In the genomic region with DNA sequence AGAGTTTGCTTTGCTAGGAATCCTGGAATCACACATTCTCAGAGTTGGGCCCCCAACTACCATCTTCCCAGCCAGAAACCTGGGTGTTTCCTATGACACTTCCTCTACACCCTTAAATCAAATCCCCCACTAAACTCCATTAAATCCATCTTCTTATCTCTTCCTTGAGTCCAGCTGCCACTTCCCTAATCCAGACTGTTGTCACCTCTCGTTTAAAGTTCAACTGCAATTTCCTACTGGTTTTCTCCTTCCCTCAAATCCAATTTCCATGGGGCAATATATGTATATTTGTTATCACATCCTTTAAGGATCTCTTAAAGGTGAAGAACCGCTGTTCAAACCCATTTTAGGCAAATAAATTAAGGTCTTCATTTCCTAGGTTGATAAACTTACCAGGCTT, we compare ENCODE assay signal across 36 cellular contexts.
"Had no signal": no experiment of that assay in that cellular context is flagged by ENCODE, and none has a peak within 500 bp of the region (broad histone marks: within the 10 kb centered on the region; RNA-seq: fewer than 3 reads in every experiment).

No MANE protein-coding gene starts in this region.

- H3K36me3 ChIP-seq: adrenal gland, ascending aorta, breast epithelium, cardiac muscle cell, colonic mucosa, esophagus squamous epithelium, gastroesophageal sphincter had no signal

- H3K27ac ChIP-seq: adrenal gland, ascending aorta, breast epithelium, cardiac muscle cell, colonic mucosa, epithelial cell of prostate, gastroesophageal sphincter had no signal

- H3K4me1 Mint-ChIP-seq: activated CD4-positive, alpha-beta T cell treated with anti-CD3 and anti-CD28 coated beads for 36 hours; activated CD4-positive, alpha-beta T cell treated with anti-CD3 and anti-CD28 coated beads, Interleukin-2, amount 10 ng/mL, durations not matched to agents 24 days and 14 days; activated CD8-positive, alpha-beta memory T cell treated with anti-CD3 and anti-CD28 coated beads, Interleukin-2, amount 10 ng/mL, durations not matched to agents 7 days and 5 days; activated naive CD4-positive, alpha-beta T cell treated with anti-CD3 and anti-CD28 coated beads, Interleukin-2, amount 50 U/mL, for 24 hours; activated naive CD8-positive, alpha-beta T cell treated with anti-CD3 and anti-CD28 coated beads for 36 hours; activated naive CD8-positive, alpha-beta T cell treated with anti-CD3 and anti-CD28 coated beads, Interleukin-2, amount 50 U/mL, for 24 hours; T-helper 17 cell had no signal

- H3K4me3 Mint-ChIP-seq: activated CD4-positive, alpha-beta memory T cell treated with anti-CD3 and anti-CD28 coated beads for 36 hours; activated CD4-positive, alpha-beta T cell treated with anti-CD3 and anti-CD28 coated beads for 36 hours; activated CD4-positive, alpha-beta T cell treated with anti-CD3 and anti-CD28 coated beads, Interleukin-2, amount 10 ng/mL, durations not matched to agents 24 days and 14 days; activated CD8-positive, alpha-beta memory T cell treated with anti-CD3 and anti-CD28 coated beads, Interleukin-2, amount 10 ng/mL, durations not matched to agents 7 days and 5 days; activated CD8-positive, alpha-beta T cell treated with anti-CD3 and anti-CD28 coated beads, Interleukin-2, amount 10 ng/mL, durations not matched to agents 7 days and 5 days; activated naive CD4-positive, alpha-beta T cell treated with anti-CD3 and anti-CD28 coated beads for 36 hours; activated naive CD4-positive, alpha-beta T cell treated with anti-CD3 and anti-CD28 coated beads, Interleukin-2, amount 50 U/mL, for 24 hours; activated naive CD8-positive, alpha-beta T cell treated with anti-CD3 and anti-CD28 coated beads for 36 hours; activated naive CD8-positive, alpha-beta T cell treated with anti-CD3 and anti-CD28 coated beads, Interleukin-2, amount 50 U/mL, for 24 hours; activated T-helper 1 cell treated with anti-CD3 and anti-CD28 coated beads, Interleukin-12 subunit alpha, Interleukin-12 subunit beta, Interleukin-2, Interleukin-4 antibody, amounts not matched to agents 30 ng/mL and 10 ng/mL and 1 ng/mL, durations not matched to agents 14 hours and 24 hours and 36 hours; brain; T-helper 17 cell; T-helper 2 cell treated with Interferon-gamma antibody and Interleukin-4, amounts not matched to agents 5 μg/mL and 100 μg/mL, for 36 hours had no signal

- FAIRE-seq: endometrium, endothelial cell of umbilical vein had no signal

- DNase-seq: activated CD4-positive, alpha-beta memory T cell treated with anti-CD3 and anti-CD28 coated beads for 36 hours; activated CD4-positive, alpha-beta T cell treated with anti-CD3 and anti-CD28 coated beads for 36 hours; activated CD4-positive, alpha-beta T cell treated with anti-CD3 and anti-CD28 coated beads, Interleukin-2, amount 10 ng/mL, durations not matched to agents 24 days and 14 days; activated CD4-positive, CD25-positive, alpha-beta regulatory T cell; activated CD4-positive, CD25-positive, alpha-beta regulatory T cell treated with anti-CD3 and anti-CD28 coated beads, Interleukin-2, amount 50 U/mL, for 72 hours; activated CD8-positive, alpha-beta memory T cell treated with anti-CD3 and anti-CD28 coated beads, Interleukin-2, amount 10 ng/mL, durations not matched to agents 7 days and 5 days; activated CD8-positive, alpha-beta memory T cell treated with anti-CD3 and anti-CD28 coated beads, Interleukin-2, amount 50 U/mL, for 4 hours; activated CD8-positive, alpha-beta T cell treated with anti-CD3 and anti-CD28 coated beads, Interleukin-2, amount 10 ng/mL, durations not matched to agents 7 days and 5 days; activated effector memory CD4-positive, alpha-beta T cell treated with anti-CD3 and anti-CD28 coated beads, Interleukin-2, amount 50 U/mL, for 16 hours; activated naive CD4-positive, alpha-beta T cell treated with anti-CD3 and anti-CD28 coated beads for 36 hours; activated naive CD8-positive, alpha-beta T cell treated with anti-CD3 and anti-CD28 coated beads for 36 hours; activated naive CD8-positive, alpha-beta T cell treated with anti-CD3 and anti-CD28 coated beads, Interleukin-2, amount 50 U/mL, for 24 hours; activated T-cell treated with anti-CD3 and anti-CD28 coated beads, Interleukin-2, amount 50 U/mL, for 1 hour; activated T-cell treated with anti-CD3 and anti-CD28 coated beads, Interleukin-2, amount 50 U/mL, for 48 hours; adrenal gland; amygdala; central memory CD4-positive, alpha-beta T cell; cerebellar nuclear complex; colonic mucosa; effector CD8-positive, alpha-beta T cell; esophagus squamous epithelium; foreskin melanocyte; T-helper 1 cell; T-helper 17 cell had no signal

- H3K27ac Mint-ChIP-seq: activated CD4-positive, alpha-beta memory T cell treated with anti-CD3 and anti-CD28 coated beads for 36 hours; activated CD4-positive, alpha-beta T cell treated with anti-CD3 and anti-CD28 coated beads for 36 hours; activated CD4-positive, alpha-beta T cell treated with anti-CD3 and anti-CD28 coated beads, Interleukin-2, amount 10 ng/mL, durations not matched to agents 24 days and 14 days; activated CD8-positive, alpha-beta memory T cell treated with anti-CD3 and anti-CD28 coated beads, Interleukin-2, amount 10 ng/mL, durations not matched to agents 7 days and 5 days; activated CD8-positive, alpha-beta T cell treated with anti-CD3 and anti-CD28 coated beads, Interleukin-2, amount 10 ng/mL, durations not matched to agents 7 days and 5 days; activated naive CD4-positive, alpha-beta T cell treated with anti-CD3 and anti-CD28 coated beads for 36 hours; activated naive CD4-positive, alpha-beta T cell treated with anti-CD3 and anti-CD28 coated beads, Interleukin-2, amount 50 U/mL, for 24 hours; activated naive CD8-positive, alpha-beta T cell treated with anti-CD3 and anti-CD28 coated beads for 36 hours; activated naive CD8-positive, alpha-beta T cell treated with anti-CD3 and anti-CD28 coated beads, Interleukin-2, amount 50 U/mL, for 24 hours; activated T-helper 1 cell treated with anti-CD3 and anti-CD28 coated beads, Interleukin-12 subunit alpha, Interleukin-12 subunit beta, Interleukin-2, Interleukin-4 antibody, amounts not matched to agents 30 ng/mL and 10 ng/mL and 1 ng/mL, durations not matched to agents 14 hours and 24 hours and 36 hours; activated T-helper 2 cell treated with anti-CD3 and anti-CD28 coated beads, Interferon-gamma antibody, Interleukin-2, Interleukin-4, amounts not matched to agents 10 μg/mL and 5 μg/mL and 100 μg/mL, durations not matched to agents 14 hours and 24 hours and 36 hours; brain; T-helper 17 cell; T-helper 2 cell treated with Interferon-gamma antibody and Interleukin-4, amounts not matched to agents 5 μg/mL and 100 μg/mL, for 36 hours had no signal

- H3K4me1 ChIP-seq: adrenal gland, ascending aorta, breast epithelium, gastroesophageal sphincter had no signal

- H3K27me3 Mint-ChIP-seq: activated CD4-positive, alpha-beta T cell treated with anti-CD3 and anti-CD28 coated beads, Interleukin-2, amount 10 ng/mL, durations not matched to agents 24 days and 14 days; activated CD8-positive, alpha-beta memory T cell treated with anti-CD3 and anti-CD28 coated beads, Interleukin-2, amount 10 ng/mL, durations not matched to agents 7 days and 5 days; activated naive CD8-positive, alpha-beta T cell treated with anti-CD3 and anti-CD28 coated beads, Interleukin-2, amount 50 U/mL, for 24 hours; brain; T-helper 17 cell had no signal

- H3K9me3 Mint-ChIP-seq: activated CD4-positive, alpha-beta memory T cell treated with anti-CD3 and anti-CD28 coated beads for 36 hours; activated CD4-positive, alpha-beta T cell treated with anti-CD3 and anti-CD28 coated beads, Interleukin-2, amount 10 ng/mL, durations not matched to agents 24 days and 14 days; activated naive CD4-positive, alpha-beta T cell treated with anti-CD3 and anti-CD28 coated beads, Interleukin-2, amount 50 U/mL, for 24 hours; activated naive CD8-positive, alpha-beta T cell treated with anti-CD3 and anti-CD28 coated beads for 36 hours; activated naive CD8-positive, alpha-beta T cell treated with anti-CD3 and anti-CD28 coated beads, Interleukin-2, amount 50 U/mL, for 24 hours; activated T-helper 1 cell treated with anti-CD3 and anti-CD28 coated beads, Interleukin-12 subunit alpha, Interleukin-12 subunit beta, Interleukin-2, Interleukin-4 antibody, amounts not matched to agents 30 ng/mL and 10 ng/mL and 1 ng/mL, durations not matched to agents 14 hours and 24 hours and 36 hours; activated T-helper 2 cell treated with anti-CD3 and anti-CD28 coated beads, Interferon-gamma antibody, Interleukin-2, Interleukin-4, amounts not matched to agents 10 μg/mL and 5 μg/mL and 100 μg/mL, durations not matched to agents 14 hours and 24 hours and 36 hours; T-helper 2 cell treated with Interferon-gamma antibody and Interleukin-4, amounts not matched to agents 5 μg/mL and 100 μg/mL, for 36 hours had no signal

- ATAC-seq: activated CD4-positive, alpha-beta T cell treated with anti-CD3 and anti-CD28 coated beads for 36 hours; activated CD8-positive, alpha-beta memory T cell treated with anti-CD3 and anti-CD28 coated beads, Interleukin-2, amount 10 ng/mL, durations not matched to agents 7 days and 5 days; activated CD8-positive, alpha-beta T cell treated with anti-CD3 and anti-CD28 coated beads, Interleukin-2, amount 10 ng/mL, durations not matched to agents 7 days and 5 days; activated naive CD8-positive, alpha-beta T cell treated with anti-CD3 and anti-CD28 coated beads, Interleukin-2, amount 50 U/mL, for 24 hours; gastroesophageal sphincter; T-helper 17 cell had no signal

- H3K36me3 Mint-ChIP-seq: activated CD4-positive, alpha-beta memory T cell treated with anti-CD3 and anti-CD28 coated beads for 36 hours; activated CD8-positive, alpha-beta memory T cell treated with anti-CD3 and anti-CD28 coated beads, Interleukin-2, amount 10 ng/mL, durations not matched to agents 7 days and 5 days; activated naive CD4-positive, alpha-beta T cell treated with anti-CD3 and anti-CD28 coated beads, Interleukin-2, amount 50 U/mL, for 24 hours; activated naive CD8-positive, alpha-beta T cell treated with anti-CD3 and anti-CD28 coated beads for 36 hours; brain had no signal

- H3K4me3 ChIP-seq: adrenal gland, ascending aorta, breast epithelium, cardiac muscle cell, colonic mucosa, esophagus squamous epithelium, gastroesophageal sphincter had no signal

- H3K27me3 ChIP-seq: adrenal gland, ascending aorta, breast epithelium, cardiac muscle cell, colonic mucosa, esophagus squamous epithelium, gastroesophageal sphincter had no signal

- H3K9me3 ChIP-seq: adrenal gland, ascending aorta, breast epithelium, colonic mucosa, esophagus squamous epithelium, gastroesophageal sphincter had no signal
